ENCODE assay signal across 14 cellular contexts in genomic region chr1:85332575-85332974, GRCh38. TPM values are rescaled to one million over a fixed set of nuclear protein-coding genes. Genes with fewer than 3 reads are reported as not detected.
A peak's percentile ranks its signal among the peaks of the same experiment; 100 is the strongest.
DNase-seq lines count a peak whose midpoint lies in the region; ATAC-seq and TF ChIP-seq lines count a peak whose summit lies in the region.
"Had no signal": no experiment of that assay in that cellular context is flagged by ENCODE, and none has a peak within 500 bp of the region (broad histone marks: within the 10 kb centered on the region; RNA-seq: fewer than 3 reads in every experiment).

No MANE protein-coding gene starts in this region.

- TF ChIP-seq POLR2A in IMR-90 (IDR thresholded peaks at IDR 0.05; ENCODE audit: low read depth, low read length) (no peak), stomach (IDR thresholded peaks at IDR 0.05) (no peak)

- H2BK5ac ChIP-seq in IMR-90 (ENCODE audit: low read depth, low read length, poor library complexity, severe bottlenecking) (peak overlapping the region; percentile 81), mesenchymal stem cell (ENCODE audit: low read depth, low read length, poor library complexity, severe bottlenecking) (no peak overlapping the region)

- TF ChIP-seq RAD21 in IMR-90 (IDR thresholded peaks at IDR 0.05; ENCODE audit: low read length), result no peak

- peak overlapping the region; percentile 74 for H2BK20ac ChIP-seq in IMR-90 (ENCODE audit: low read depth, low read length)

- H2AFZ ChIP-seq in IMR-90 (replicated peaks; ENCODE audit: low read length, poor library complexity), result no peak overlapping the region
- no peak overlapping the region for H2AFZ ChIP-seq in mesenchymal stem cell (ENCODE audit: low read depth, low read length)

- H3K4ac ChIP-seq in IMR-90 (ENCODE audit: low read depth, low read length) (peak overlapping the region; percentile 94), mesenchymal stem cell (ENCODE audit: low read depth in 1 of 2, low read length in 2 of 2) (peak overlapping the region; percentile 45 to 83)

- peak overlapping the region; percentile 90; the same call in 1 of the 2 replicates for H3K14ac ChIP-seq in IMR-90 (replicated peaks; ENCODE audit: low read depth, low read length)
- H3K14ac ChIP-seq in mesenchymal stem cell (ENCODE audit: low read length in 2 of 2), result peak overlapping the region in 1 of 2 experiments; percentile 1

- in situ Hi-C loops in IMR-90 (cut with MboI; ENCODE audit: low sequenced_read_pairs), result no loop called here

- H3K27me3 ChIP-seq in IMR-90 (ENCODE audit: control insufficient read depth, insufficient read depth, low read length) (no peaks in the 10 kb centered on the region), adipocyte (replicated peaks; ENCODE audit: control insufficient read depth, insufficient read depth, low read length) (no peaks in the 10 kb centered on the region), mesenchymal stem cell (ENCODE audit: control insufficient read depth in 1 of 2, insufficient read depth in 1 of 2, low read length in 2 of 2) (no peaks in the 10 kb centered on the region), stomach (no peaks in the 10 kb centered on the region)
- H3K27me3 ChIP-seq: BE2C had no signal

- POLR2A ChIA-PET in IMR-90 (lab: Charles Lee; ENCODE audit: unreplicated experiment), result no interaction called here

- H3K4me1 ChIP-seq in IMR-90 (ENCODE audit: control insufficient read depth, insufficient read depth, low read length), result peaks cover 31% of the 10 kb centered on the region
- peaks cover 43% of the 10 kb centered on the region for H3K4me1 ChIP-seq in adipocyte (ENCODE audit: control insufficient read depth, insufficient read depth, low read length)
- peaks cover 13% of the 10 kb centered on the region for H3K4me1 ChIP-seq in mesenchymal stem cell (ENCODE audit: control insufficient read depth, insufficient read depth, low read depth, low read length)
- peaks cover 12 to 27% (median 19%) of the 10 kb centered on the region in 4 donors for H3K4me1 ChIP-seq in stomach
- H3K4me1 ChIP-seq: BE2C had no signal

- DNase-seq in IMR-90 (no peak), adipocyte (ENCODE audit: low read depth) (no peak), mesenchymal stem cell (no peak), stomach (no peak), NCI-H2029 (lab: John Stamatoyannopoulos, UW) (no peak), NCI-H2171 treated with DMSO at 0.1 percent for 48 hours (lab: John Stamatoyannopoulos, UW) (no peak)
- DNase-seq: BE2C; CD8-positive, alpha-beta T cell; NCI-H1048; NCI-H1436 treated with DMSO at 0.1 percent for 48 hours; NCI-H2081 treated with DMSO at 0.1 percent for 48 hours; NCI-H524; SIG-M5 had no signal

- H4K20me1 ChIP-seq in IMR-90 (ENCODE audit: insufficient read depth, low read length), result no peaks in the 10 kb centered on the region

- H3K18ac ChIP-seq in IMR-90 (ENCODE audit: low read depth, low read length) (peak overlapping the region; percentile 86), mesenchymal stem cell (ENCODE audit: low read depth in 1 of 2, low read length in 2 of 2) (peak overlapping the region in 1 of 2 experiments; percentile 31)

- H4K5ac ChIP-seq in IMR-90 (ENCODE audit: low read depth, low read length), result no peak overlapping the region

- no peak for TF ChIP-seq EP300 in stomach (IDR thresholded peaks at IDR 0.05)

- H2AK5ac ChIP-seq in IMR-90 (ENCODE audit: low read depth, low read length), result peak overlapping the region; percentile 96
- peak overlapping the region; percentile 91 for H2AK5ac ChIP-seq in mesenchymal stem cell (ENCODE audit: low read length, severe bottlenecking)

- dilution Hi-C loops in IMR-90 (cut with HindIII; ENCODE audit: low sequenced_read_pairs, unreplicated experiment), result no loop called here

- H3K9ac ChIP-seq in IMR-90 (ENCODE audit: low read depth, low read length), result no peak overlapping the region
- H3K9ac ChIP-seq in adipocyte (ENCODE audit: low read length), result peak overlapping the region; percentile 27
- H3K9ac ChIP-seq in mesenchymal stem cell (ENCODE audit: low read length), result no peak overlapping the region

- 100% methylated on average over 1 of the region's 1 CpG; no CpG with 5 or more reads in 1 of the 2 experiments for WGBS in IMR-90 (ENCODE audit: extremely low coverage in 2 of 2, insufficient read length in 1 of 2), 2 experiments
- WGBS in mesenchymal stem cell, result 94% methylated on average over 1 of the region's 1 CpG
- 92 to 100% (median 94%) methylated on average over 1 of the region's 1 CpG; no CpG with 5 or more reads in 1 of the 5 donors for WGBS in stomach, 5 donors

- peaks cover 14% of the 10 kb centered on the region for H3K9me1 ChIP-seq in IMR-90 (ENCODE audit: insufficient read depth, low read length)

- H2BK120ac ChIP-seq in IMR-90 (ENCODE audit: low read depth, low read length), result peak overlapping the region; percentile 94
- peak overlapping the region; percentile 96 for H2BK120ac ChIP-seq in mesenchymal stem cell (ENCODE audit: low read depth, low read length)

- H3K4me2 ChIP-seq in IMR-90 (ENCODE audit: low read depth, low read length) (no peak overlapping the region), mesenchymal stem cell (ENCODE audit: low read length, poor library complexity, severe bottlenecking) (no peak overlapping the region)

- no peak for ATAC-seq in IMR-90 (ENCODE audit: low read depth)
- no peak for ATAC-seq in HG03342 (IDR thresholded peaks at IDR 0.05; ENCODE audit: unreplicated experiment)
- ATAC-seq: CD8-positive, alpha-beta T cell had no signal

- no peak overlapping the region for H3K4me3 ChIP-seq in IMR-90 (ENCODE audit: insufficient read depth, low read depth, low read length)
- H3K4me3 ChIP-seq in adipocyte (ENCODE audit: low read length), result no peak overlapping the region
- no peak overlapping the region for H3K4me3 ChIP-seq in mesenchymal stem cell (ENCODE audit: insufficient read depth in 1 of 2, low read depth in 1 of 2, low read length in 2 of 2)
- no peak overlapping the region for H3K4me3 ChIP-seq in stomach

- H3K9me3 ChIP-seq in IMR-90 (ENCODE audit: control insufficient read depth, insufficient read depth, low read length) (peaks cover 3% of the 10 kb centered on the region), adipocyte (ENCODE audit: control insufficient read depth, low read length) (peaks cover 3% of the 10 kb centered on the region), mesenchymal stem cell (ENCODE audit: control insufficient read depth, low read length) (peaks cover 14% of the 10 kb centered on the region), stomach (no peaks in the 10 kb centered on the region)
- H3K9me3 ChIP-seq: BE2C had no signal

- no TSS peak for BruUV-seq in IMR-90 (replicated peaks; lab: Mats Ljungman, UMichigan)

- H3K79me1 ChIP-seq in IMR-90 (ENCODE audit: low read depth in 1 of 2, low read length in 2 of 2) (peaks cover 27 to 51% of the 10 kb centered on the region in 2 experiments), mesenchymal stem cell (replicated peaks; ENCODE audit: low read length, poor library complexity, severe bottlenecking) (peaks cover 21% of the 10 kb centered on the region)

- H3K27ac ChIP-seq in IMR-90 (ENCODE audit: insufficient read depth, low read length), result peak overlapping the region; percentile 61
- no peak overlapping the region for H3K27ac ChIP-seq in mesenchymal stem cell (ENCODE audit: low read length, poor library complexity, severe bottlenecking)
- H3K27ac ChIP-seq in stomach, result no peak overlapping the region

- TF ChIP-seq CTCF in IMR-90 (conservative IDR thresholded peaks at IDR 0.05; ENCODE audit: low read depth, low read length) (no peak), stomach (IDR thresholded peaks at IDR 0.05) (no peak)

- intact Hi-C loops in IMR-90 (cut with micrococcal nuclease) (loop anchor here (5.0 kb wide), 1 partner anchor 245 kb away; no protein-coding TSS in a partner anchor), stomach (cut with DNase I; ENCODE audit: low total_unique reads) (no loop called here)

- H3K23ac ChIP-seq in IMR-90 (ENCODE audit: low read depth, low read length), result peak overlapping the region; percentile 78; the same call in 1 of the 2 replicates
- no peak overlapping the region for H3K23ac ChIP-seq in mesenchymal stem cell (ENCODE audit: low read length in 2 of 2)

- H3K36me3 ChIP-seq in IMR-90 (ENCODE audit: control insufficient read depth, insufficient read depth, low read length) (0 out of 2 replicates have a peak, but pooled peaks cover 2% of the 10 kb centered on the region), adipocyte (ENCODE audit: control insufficient read depth, insufficient read depth, low read length, severe bottlenecking) (peaks cover 12% of the 10 kb centered on the region), mesenchymal stem cell (ENCODE audit: control insufficient read depth in 1 of 2, insufficient read depth in 2 of 2, low read depth in 1 of 2, low read length in 2 of 2) (peaks cover 0 to 13% of the 10 kb centered on the region in 2 experiments), stomach (no peaks in the 10 kb centered on the region)
- H3K36me3 ChIP-seq: BE2C had no signal

- H2BK12ac ChIP-seq in mesenchymal stem cell (ENCODE audit: low read length in 2 of 2), result peak overlapping the region; percentile 80 to 98

- H4K8ac ChIP-seq in IMR-90 (ENCODE audit: low read depth in 2 of 2, low read length in 2 of 2) (peak overlapping the region; percentile 67 to 72; a peak in 2 of 4 replicates), mesenchymal stem cell (ENCODE audit: low read length) (no peak overlapping the region)

- peak overlapping the region; percentile 62 for H2AK9ac ChIP-seq in IMR-90 (replicated peaks; ENCODE audit: low read depth, low read length, poor library complexity)

- H3K56ac ChIP-seq in IMR-90 (ENCODE audit: extremely low read depth, insufficient read depth, low read length), result no peak overlapping the region

- CTCF ChIA-PET in IMR-90 (lab: Yijun Ruan, JAX), result no interaction called here

- H4K91ac ChIP-seq in IMR-90 (ENCODE audit: insufficient read depth, low read depth, low read length), result peak overlapping the region; percentile 83
- H4K91ac ChIP-seq in mesenchymal stem cell (ENCODE audit: low read length), result peak overlapping the region; percentile 55

- H2BK15ac ChIP-seq in IMR-90 (ENCODE audit: low read depth, low read length) (peak overlapping the region; percentile 88; the same call in 2 of the 3 replicates), mesenchymal stem cell (ENCODE audit: low read depth, poor library complexity, severe bottlenecking) (peak overlapping the region; percentile 77)

TF ChIP-seq in IMR-90, 13 proteins besides CTCF, POLR2A, EP300 and RAD21 (continues in another document):
- TF ChIP-seq RFX5 (IDR thresholded peaks at IDR 0.05; ENCODE audit: low read depth, low read length), result no peak
- no peak for TF ChIP-seq BHLHE40 (IDR thresholded peaks at IDR 0.05; ENCODE audit: low read depth, low read length)
- no peak for TF ChIP-seq FOS (IDR thresholded peaks at IDR 0.05; ENCODE audit: low read depth, low read length)
- TF ChIP-seq MAZ (IDR thresholded peaks at IDR 0.05; ENCODE audit: borderline replicate concordance, low read depth, low read length), result no peak

RNA-seq across cellular contexts. Expression of gene BCL10, which starts 56.1 kb away (rescaled TPM):
- 30.5 and 51.4 TPM in 2 replicates for total RNA-seq in IMR-90 (2012; rRNA removed)
- 11.2 and 15.3 TPM in 2 replicates for polyA plus RNA-seq in IMR-90 (2012; rRNA removed)
- 3.2 and 4.2 TPM in 2 replicates for polyA plus RNA-seq in IMR-90 (2012; cell fraction: cytosol; rRNA removed)
- polyA plus RNA-seq in IMR-90 (2012; cell fraction: nucleus; rRNA removed; ENCODE audit: low replicate concordance), result 4.7 and 10.9 TPM in 2 replicates
- polyA plus RNA-seq in mesenchymal stem cell (2013, experiment 1 of 2), result 21.7 TPM
- 22.6 TPM for polyA plus RNA-seq in mesenchymal stem cell (2013, experiment 2 of 2)
- total RNA-seq in stomach, result 10 to 100 TPM in 4 of 5 donors, 1 to 10 TPM in 1; 6.1 to 42.7 (median 38.5) TPM
- polyA plus RNA-seq in stomach, result 10 to 100 TPM in 1 of 3 donors, 1 to 10 TPM in 2; 8.1 to 23.4 (median 9.9) TPM
